ENCODE assay signal across 24 cellular contexts in the genomic region with DNA sequence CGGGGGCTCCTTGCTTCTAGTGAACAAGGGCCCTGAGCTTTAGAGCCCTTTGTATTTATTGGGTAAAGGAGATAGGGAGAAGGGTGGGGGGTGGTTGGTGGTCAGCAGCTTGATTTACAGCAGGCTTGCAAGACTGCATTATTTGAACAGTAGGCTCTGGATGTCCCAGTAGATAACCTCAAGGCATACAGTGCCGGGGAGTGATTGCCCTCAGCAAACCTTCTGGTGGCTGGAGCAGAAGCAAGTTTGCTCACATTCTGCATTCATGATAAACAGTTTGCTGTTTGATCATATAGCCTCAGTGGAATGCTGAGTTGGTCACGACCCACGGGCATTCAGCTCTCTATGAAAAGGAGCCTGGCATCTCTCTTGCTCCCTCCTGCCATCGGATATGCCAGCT. TPM values are rescaled to one million over a fixed set of nuclear protein-coding genes. Genes with fewer than 3 reads are reported as not detected.
DNase-seq lines count a peak whose midpoint lies in the region; ATAC-seq, FAIRE-seq and TF ChIP-seq lines count a peak whose summit lies in the region.
"Had no signal": no experiment of that assay in that cellular context is flagged by ENCODE, and none has a peak within 500 bp of the region (broad histone marks: within the 10 kb centered on the region; RNA-seq: fewer than 3 reads in every experiment).

No MANE protein-coding gene starts in this region.

- CTCF ChIA-PET in Caco-2 (lab: Charles Lee) (interaction anchor here (0.7 kb wide), 1 partner anchor 10 kb away, joined by 3 read pairs; no protein-coding TSS in a partner anchor), K562 (lab: Yijun Ruan, JAX; ENCODE audit: low intra/inter-chr PET ratio) (no interaction called here)

- no peak for FAIRE-seq in K562 (lab: Jason Lieb, UNC)
- no peak for FAIRE-seq in GM19239 (lab: Jason Lieb, UNC)
- FAIRE-seq: A204.1, GM12891, GM18507 had no signal

- no peak overlapping the region for H3K4me2 ChIP-seq in K562 (ENCODE audit: insufficient read depth, low read length)
- H3K4me2 ChIP-seq: BLaER1 treated with 17β-estradiol and CSF1 and Interleukin-3, amounts not matched to agents 10 nM and 100 nM had no signal

- H3K79me2 ChIP-seq in K562 (ENCODE audit: control insufficient read depth, insufficient read depth, low read length): no peaks in the 10 kb centered on the region

- BruUV-seq in Caco-2 (replicated peaks; lab: Mats Ljungman, UMichigan) (no TSS peak), K562 (replicated peaks; lab: Mats Ljungman, UMichigan) (no TSS peak)

- H3K4me1 ChIP-seq in Caco-2: peaks cover 23% of the 10 kb centered on the region
- H3K4me1 ChIP-seq in K562 (replicated peaks in 1 of 2; ENCODE audit: control insufficient read depth in 2 of 2, insufficient read depth in 2 of 2, low read length in 2 of 2): peaks cover 0 to 3% of the 10 kb centered on the region in 2 experiments; a peak in 2 of 5 replicates
- no peaks in the 10 kb centered on the region for H3K4me1 ChIP-seq in breast epithelium
- H3K4me1 ChIP-seq: BE2C had no signal

- H3K36me3 ChIP-seq in Caco-2 (ENCODE audit: control insufficient read depth, insufficient read depth, low read length) (no peaks in the 10 kb centered on the region), K562 (ENCODE audit: control insufficient read depth, insufficient read depth, low read length) (no peaks in the 10 kb centered on the region), breast epithelium (no peaks in the 10 kb centered on the region)
- H3K36me3 ChIP-seq: BE2C; BLaER1 treated with 17β-estradiol and CSF1 and Interleukin-3, amounts not matched to agents 10 nM and 100 nM; HAP-1 had no signal

- WGBS in K562 (ENCODE audit: insufficient coverage, low coverage, missing lambda C conversion rate): 8% methylated on average over 5 of the region's 5 CpGs

- TF ChIP-seq POLR2A in K562 (conservative IDR thresholded peaks at IDR 0.05) (no peak), breast epithelium (IDR thresholded peaks at IDR 0.05) (no peak)

- H3K27me3 ChIP-seq in Caco-2 (replicated peaks; ENCODE audit: control insufficient read depth, insufficient read depth, low read length) (no peaks in the 10 kb centered on the region), K562 (ENCODE audit: control insufficient read depth in 2 of 2, insufficient read depth in 2 of 2, low read length in 2 of 2) (peaks cover 0 to 5% of the 10 kb centered on the region in 2 experiments; a peak in 2 of 5 replicates), breast epithelium (no peaks in the 10 kb centered on the region)
- H3K27me3 ChIP-seq: BE2C; BLaER1 treated with 17β-estradiol and CSF1 and Interleukin-3, amounts not matched to agents 10 nM and 100 nM had no signal

- POLR2A ChIA-PET in Caco-2 (lab: Charles Lee) (no interaction called here), K562 (lab: Yijun Ruan, JAX) (interaction anchor here (0.6 to 1.4 kb wide), 4 partner anchors 11 to 352 kb away, joined by 3 to 5 read pairs (median 4); a partner anchor contains a TSS)

- no peak for TF ChIP-seq RAD21 in K562 (CRISPR knock-in tag; conservative IDR thresholded peaks at IDR 0.05 in 1 of 2, IDR thresholded peaks at IDR 0.05 in 1 of 2)

- H3K4me3 Mint-ChIP-seq in Caco-2 (ENCODE audit: unreplicated experiment): no peak overlapping the region
- H3K4me3 Mint-ChIP-seq in progenitor cell of endocrine pancreas (ENCODE audit: low read depth): no peak overlapping the region
- H3K4me3 Mint-ChIP-seq: CD14-positive monocyte; CD4-positive, alpha-beta T cell; CD8-positive, alpha-beta memory T cell; HFFc6 had no signal

- no peaks in the 10 kb centered on the region for H4K20me1 ChIP-seq in K562 (replicated peaks; ENCODE audit: control insufficient read depth, insufficient read depth, low read length)
- H4K20me1 ChIP-seq: BLaER1 treated with 17β-estradiol and CSF1 and Interleukin-3, amounts not matched to agents 10 nM and 100 nM had no signal

- TF ChIP-seq CTCF in Caco-2 (IDR thresholded peaks at IDR 0.05; ENCODE audit: insufficient read depth in 1 of 2, low read depth in 1 of 2, low read length in 1 of 2, severe bottlenecking in 1 of 2, unreplicated experiment in 1 of 2) (no peak), K562 (IDR thresholded peaks at IDR 0.05 in 2 of 3, conservative IDR thresholded peaks at IDR 0.05 in 1 of 3; ENCODE audit: insufficient read depth in 2 of 3, low read depth in 1 of 3, low read length in 3 of 3) (no peak), progenitor cell of endocrine pancreas (IDR thresholded peaks at IDR 0.05; ENCODE audit: unreplicated experiment) (no peak), breast epithelium (IDR thresholded peaks at IDR 0.05) (no peak)

- peak overlapping the region; percentile 39 for H3K27ac Mint-ChIP-seq in Caco-2 (ENCODE audit: unreplicated experiment)
- H3K27ac Mint-ChIP-seq in progenitor cell of endocrine pancreas: peak overlapping the region; percentile 29
- H3K27ac Mint-ChIP-seq: CD4-positive, alpha-beta T cell; CD8-positive, alpha-beta memory T cell; HFFc6 had no signal

- H3K27me3 Mint-ChIP-seq in Caco-2 (ENCODE audit: insufficient read depth, unreplicated experiment) (no peaks in the 10 kb centered on the region), progenitor cell of endocrine pancreas (no peaks in the 10 kb centered on the region)

- intact Hi-C loops in Caco-2 (cut with micrococcal nuclease; ENCODE audit: unreplicated experiment): loop anchor here (2.0 kb wide), 1 partner anchor 15 kb away; no protein-coding TSS in a partner anchor
- intact Hi-C loops in K562 (cut with micrococcal nuclease): loop anchor here (2.0 to 10.0 kb wide), 3 partner anchors 89 to 561 kb away; no protein-coding TSS in a partner anchor
- intact Hi-C loops in breast epithelium (cut with DNase I; ENCODE audit: low total_unique reads): no loop called here

- H3K9me1 ChIP-seq in K562 (ENCODE audit: control insufficient read depth, insufficient read depth, low read length): no peaks in the 10 kb centered on the region

- no peak overlapping the region for H3K9ac ChIP-seq in K562 (ENCODE audit: insufficient read depth in 1 of 2, low read depth in 2 of 2, low read length in 2 of 2)
- H3K9ac ChIP-seq: BLaER1 treated with 17β-estradiol and CSF1 and Interleukin-3, amounts not matched to agents 10 nM and 100 nM; GM23248 had no signal

- H3K4me1 Mint-ChIP-seq in Caco-2 (ENCODE audit: low read depth, unreplicated experiment) (peaks cover 1% of the 10 kb centered on the region), progenitor cell of endocrine pancreas (ENCODE audit: low read depth) (peaks cover 8% of the 10 kb centered on the region)
- H3K4me1 Mint-ChIP-seq: CD8-positive, alpha-beta memory T cell had no signal

- peak; percentile 38; the same call in 2 of the 3 replicates for ATAC-seq in K562
- ATAC-seq in HG02973 (IDR thresholded peaks at IDR 0.05; ENCODE audit: unreplicated experiment): no peak

- H3K4me3 ChIP-seq in Caco-2 (ENCODE audit: low read depth, low read length): no peak overlapping the region
- H3K4me3 ChIP-seq in K562: no peak overlapping the region
- no peak overlapping the region for H3K4me3 ChIP-seq in breast epithelium
- H3K4me3 ChIP-seq: BLaER1 treated with 17β-estradiol and CSF1 and Interleukin-3, amounts not matched to agents 10 nM and 100 nM; GM23248; HAP-1 had no signal

- H3K36me3 Mint-ChIP-seq in Caco-2 (ENCODE audit: insufficient read depth, unreplicated experiment) (peaks cover 4% of the 10 kb centered on the region), progenitor cell of endocrine pancreas (ENCODE audit: insufficient read depth) (no peaks in the 10 kb centered on the region)
- H3K36me3 Mint-ChIP-seq: CD14-positive monocyte; CD8-positive, alpha-beta memory T cell had no signal

- H3K27ac ChIP-seq in K562 (ENCODE audit: extremely low read depth, low read depth, low read length): no peak overlapping the region
- no peak overlapping the region for H3K27ac ChIP-seq in breast epithelium
- H3K27ac ChIP-seq: 22Rv1; BLaER1 treated with 17β-estradiol and CSF1 and Interleukin-3, amounts not matched to agents 10 nM and 100 nM; GM23248 had no signal

- TF ChIP-seq EP300 in K562 (IDR thresholded peaks at IDR 0.05; ENCODE audit: low read length): no peak

- H3K9me3 Mint-ChIP-seq in Caco-2 (ENCODE audit: unreplicated experiment): no peaks in the 10 kb centered on the region
- peaks cover 3% of the 10 kb centered on the region for H3K9me3 Mint-ChIP-seq in progenitor cell of endocrine pancreas (ENCODE audit: low read depth)
- H3K9me3 Mint-ChIP-seq: CD14-positive monocyte; CD4-positive, alpha-beta T cell; HFFc6 had no signal

- H2AFZ ChIP-seq in K562 (ENCODE audit: low read depth, low read length): no peak overlapping the region
- H2AFZ ChIP-seq: GM23248 had no signal

- in situ Hi-C loops in K562 (cut with MboI): no loop called here

- DNase-seq in Caco-2 (peak; percentile 17 to 46), K562 (ENCODE audit: extremely low read depth in 1 of 4, low spot score in 3 of 4) (no peak), mesenteric fat pad (ENCODE audit: low spot score) (peak; percentile 41), progenitor cell of endocrine pancreas (ENCODE audit: low spot score, unreplicated experiment) (no peak), GM19239 (ENCODE audit: insufficient read length, low spot score) (no peak), EL (no peak), breast epithelium (ENCODE audit: low spot score in 2 of 2) (no peak)
- DNase-seq: AML-193; BE2C; Calu3; CD4-positive, alpha-beta T cell; CD8-positive, alpha-beta memory T cell; DMS79; GF-D8; GM23248; HFFc6 had no signal

- H3K9me3 ChIP-seq in Caco-2: no peaks in the 10 kb centered on the region
- H3K9me3 ChIP-seq in K562 (replicated peaks; ENCODE audit: control insufficient read depth, insufficient read depth, low read depth, low read length): peaks cover 3% of the 10 kb centered on the region
- no peaks in the 10 kb centered on the region for H3K9me3 ChIP-seq in breast epithelium
- H3K9me3 ChIP-seq: BE2C had no signal

RNA-seq across cellular contexts. Expression of a gene that starts 16.5 kb away (rescaled TPM):
- 89.5 and 90.1 TPM in 2 replicates for total RNA-seq in Caco-2 (2022)
- 253 and 262 TPM in 2 replicates for total RNA-seq in K562 (2011; cell fraction: chromatin; rRNA removed; ENCODE audit: low replicate concordance)
- total RNA-seq in K562 (2011; cell fraction: nucleolus; rRNA removed): 113 and 120 TPM in 2 replicates
- 147 and 191 TPM in 2 replicates for total RNA-seq in K562 (2011; cell fraction: nucleoplasm; rRNA removed)
- 61.3 and 63.3 TPM in 2 replicates for total RNA-seq in K562 (2014; rRNA removed)
- total RNA-seq in K562 (2014; rRNA removed; fragmentation: Illumina TruSeq; extraction: Trizol): 56.7 and 60.4 TPM in 2 replicates
- 55.3 and 57.6 TPM in 2 replicates for total RNA-seq in K562 (2015; rRNA removed; fragmentation: Illumina TruSeq; extraction: Trizol)
- 61.5 and 72.1 TPM in 2 replicates for total RNA-seq in K562 (2021)
- 67.0 and 68.4 TPM in 2 replicates for polyA plus RNA-seq in K562 (2011; rRNA removed)
- polyA plus RNA-seq in K562 (2011; cell fraction: cytosol; rRNA removed): 33.8 and 42.8 TPM in 2 replicates
- polyA plus RNA-seq in K562 (2011; cell fraction: nucleus; rRNA removed): 115 and 122 TPM in 2 replicates
- 34.4 and 40.8 TPM in 2 replicates for polyA plus RNA-seq in K562 (2012)
- 57.1 and 58.4 TPM in 2 replicates for polyA plus RNA-seq in K562 (2014; fragmentation: Illumina TruSeq; extraction: Trizol)
- polyA plus RNA-seq in K562 (2014; fragmentation: Nextera tagmentation; extraction: Ambion mirVana): 10 to 100 TPM; 11.6 to 17.7 TPM
- polyA plus RNA-seq in K562 (2014; rRNA removed): 55.2 and 67.0 TPM in 2 replicates
- 75.6 and 82.4 TPM in 2 replicates for polyA minus RNA-seq in K562 (2011; rRNA and poly(A)+ RNA removed)
- 29.0 and 35.3 TPM in 2 replicates for polyA minus RNA-seq in K562 (2011; cell fraction: cytosol; rRNA and poly(A)+ RNA removed)
- 34.1 and 67.4 TPM in 2 replicates for polyA minus RNA-seq in K562 (2011; cell fraction: nucleus; rRNA and poly(A)+ RNA removed)
- 43.5 TPM for total RNA-seq in mesenteric fat pad
- 71.5 and 78.7 TPM in 2 replicates for total RNA-seq in progenitor cell of endocrine pancreas
- total RNA-seq in breast epithelium: 10 to 100 TPM; 38.2 to 59.7 (median 40.0) TPM

RNA-seq across cellular contexts. Expression of a gene that starts 58.8 kb away (rescaled TPM):
- total RNA-seq in Caco-2 (2022) (170 and 196 TPM in 2 replicates), K562 (2014; rRNA removed) (15.7 and 19.1 TPM in 2 replicates), K562 (2014; rRNA removed; fragmentation: Illumina TruSeq; extraction: Trizol) (7.4 TPM in 2 replicates), K562 (2015; rRNA removed; fragmentation: Illumina TruSeq; extraction: Trizol) (11.9 and 12.2 TPM in 2 replicates), K562 (2021) (22.5 and 23.4 TPM in 2 replicates), mesenteric fat pad (436 TPM), progenitor cell of endocrine pancreas (47.3 and 47.6 TPM in 2 replicates), breast epithelium (100 to 1,000 TPM in 1 of 3 donors, 10 to 100 TPM in 2; 56.4 to 433 (median 63.4) TPM)
- total RNA-seq in K562 (2011; cell fraction: chromatin; rRNA removed; ENCODE audit: low replicate concordance): 6.3 and 6.8 TPM in 2 replicates
- 6.7 and 7.5 TPM in 2 replicates for total RNA-seq in K562 (2011; cell fraction: nucleolus; rRNA removed)
- total RNA-seq in K562 (2011; cell fraction: nucleoplasm; rRNA removed): 3.4 and 6.2 TPM in 2 replicates
- polyA plus RNA-seq in K562 (2011; rRNA removed) (12.0 and 30.2 TPM in 2 replicates), K562 (2014; fragmentation: Illumina TruSeq; extraction: Trizol) (12.6 and 14.9 TPM in 2 replicates), K562 (2014; fragmentation: Nextera tagmentation; extraction: Ambion mirVana) (1 to 10 TPM; 1.9 to 5.4 TPM), K562 (2014; rRNA removed) (16.6 and 18.1 TPM in 2 replicates)
- 13.3 and 29.7 TPM in 2 replicates for polyA plus RNA-seq in K562 (2011; cell fraction: cytosol; rRNA removed)
- polyA plus RNA-seq in K562 (2011; cell fraction: nucleus; rRNA removed): 20.7 and 39.0 TPM in 2 replicates
- 21.9 and 68.2 TPM in 2 replicates for polyA plus RNA-seq in K562 (2012)
- 8.8 and 14.7 TPM in 2 replicates for polyA minus RNA-seq in K562 (2011; rRNA and poly(A)+ RNA removed)
- polyA minus RNA-seq in K562 (2011; cell fraction: cytosol; rRNA and poly(A)+ RNA removed): 7.3 and 27.7 TPM in 2 replicates
- 2.0 and 6.4 TPM in 2 replicates for polyA minus RNA-seq in K562 (2011; cell fraction: nucleus; rRNA and poly(A)+ RNA removed)

Comparison
In these comparisons a context has a peak if more than half of its experiments do, and no peak if none do; other contexts are left out.
1. DNase-seq: peak in Caco-2 (2 of 2) and mesenteric fat pad (single experiment); none in K562 (0 of 4), progenitor cell of endocrine pancreas (single experiment), GM19239 (single experiment), EL (single experiment) and breast epithelium (0 of 2).